Comparison of ENCODE assay signal across 17 cellular contexts in the genomic region with DNA sequence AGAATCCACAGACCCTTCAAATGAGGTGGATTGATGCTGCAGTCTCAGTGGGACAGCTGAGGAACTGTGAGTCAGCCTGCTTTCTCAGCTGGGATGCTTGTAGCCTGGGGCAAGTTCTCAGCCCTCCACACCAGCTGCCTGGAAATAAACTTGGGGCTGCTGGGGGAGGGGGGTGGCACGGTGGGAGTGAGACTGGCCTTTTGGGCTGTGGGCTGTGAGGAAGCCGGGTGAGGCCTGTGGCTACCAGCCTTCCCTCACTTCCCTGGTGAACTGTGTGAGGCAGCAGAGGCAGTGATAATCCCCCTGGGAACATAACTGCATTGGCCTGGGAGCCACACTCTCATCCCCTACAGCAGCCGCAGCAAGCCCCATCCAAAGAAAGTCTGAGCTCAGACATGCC.
DNase-seq lines count a peak whose midpoint lies in the region; ATAC-seq lines count a peak whose summit lies in the region.
"Had no signal": no experiment of that assay in that cellular context is flagged by ENCODE, and none has a peak within 500 bp of the region (broad histone marks: within the 10 kb centered on the region; RNA-seq: fewer than 3 reads in every experiment).

No MANE protein-coding gene starts in this region.

- H3K79me2 ChIP-seq in Karpas-422 (ENCODE audit: low read length) = no peaks in the 10 kb centered on the region
- H3K79me2 ChIP-seq: parathyroid adenoma had no signal

- H3K4me1 ChIP-seq in BLaER1 treated with 17β-estradiol and CSF1 and Interleukin-3, amounts not matched to agents 10 nM and 100 nM = peaks cover 0 to 11% (median 8%) of the 10 kb centered on the region in 10 experiments; a peak in 13 of 20 replicates
- peaks cover 18% of the 10 kb centered on the region for H3K4me1 ChIP-seq in Karpas-422 (ENCODE audit: low read length)
- H3K4me1 ChIP-seq: parathyroid adenoma, Peyer's patch, spleen, upper lobe of left lung had no signal

- no peak for DNase-seq in Karpas-422
- peak; percentile 95 for DNase-seq in brain pericyte (ENCODE audit: low read depth, low spot score)
- DNase-seq in islet precursor cell = peak; percentile 98
- DNase-seq in cerebellum (ENCODE audit: low spot score) = no peak
- DNase-seq in GM19240 (ENCODE audit: insufficient read length, low spot score) = no peak
- DNase-seq: activated CD8-positive, alpha-beta T cell treated with anti-CD3 and anti-CD28 coated beads for 36 hours; COR-L47; NCI-H187 treated with DMSO at 0.1 percent for 48 hours; NCI-H524; Peyer's patch; spleen; stimulated activated naive CD4-positive, alpha-beta T cell had no signal

- H3K4me2 ChIP-seq in BLaER1 treated with 17β-estradiol and CSF1 and Interleukin-3, amounts not matched to agents 10 nM and 100 nM = peak overlapping the region in 7 of 11 experiments; percentile 7 to 54 (median 25); a peak in 10 of 22 replicates
- no peak overlapping the region for H3K4me2 ChIP-seq in Karpas-422 (ENCODE audit: low read depth, low read length, poor library complexity, severe bottlenecking)

- ATAC-seq in HG02759 (IDR thresholded peaks at IDR 0.05; ENCODE audit: unreplicated experiment) (no peak), GM21825 (IDR thresholded peaks at IDR 0.05; ENCODE audit: unreplicated experiment) (no peak)
- ATAC-seq: activated CD8-positive, alpha-beta T cell treated with anti-CD3 and anti-CD28 coated beads for 36 hours had no signal

- no peaks in the 10 kb centered on the region for H4K20me1 ChIP-seq in BLaER1 treated with 17β-estradiol and CSF1 and Interleukin-3, amounts not matched to agents 10 nM and 100 nM
- no peaks in the 10 kb centered on the region for H4K20me1 ChIP-seq in Karpas-422 (ENCODE audit: insufficient read depth, low read depth, low read length)

- H3K9me3 ChIP-seq in BLaER1 treated with 17β-estradiol and CSF1 and Interleukin-3, amounts not matched to agents 10 nM and 100 nM (replicated peaks in 1 of 11) = peaks cover 8 to 29% (median 12%) of the 10 kb centered on the region in 11 experiments; a peak in 17 of 22 replicates
- peaks cover 41% of the 10 kb centered on the region for H3K9me3 ChIP-seq in Karpas-422 (ENCODE audit: low read length)
- H3K9me3 ChIP-seq: Peyer's patch, upper lobe of left lung had no signal

- H3K36me3 ChIP-seq in BLaER1 treated with 17β-estradiol and CSF1 and Interleukin-3, amounts not matched to agents 10 nM and 100 nM = no peaks in the 10 kb centered on the region
- H3K36me3 ChIP-seq in Karpas-422 (ENCODE audit: insufficient read depth, low read length) = peaks cover 35% of the 10 kb centered on the region
- H3K36me3 ChIP-seq: Peyer's patch, spleen, upper lobe of left lung had no signal

- no peaks in the 10 kb centered on the region for H3K27me3 ChIP-seq in BLaER1 treated with 17β-estradiol and CSF1 and Interleukin-3, amounts not matched to agents 10 nM and 100 nM
- H3K27me3 ChIP-seq in Karpas-422 (ENCODE audit: low read length) = no peaks in the 10 kb centered on the region
- H3K27me3 ChIP-seq: Peyer's patch, spleen, upper lobe of left lung had no signal

- peak overlapping the region; percentile 78 for H2AFZ ChIP-seq in Karpas-422 (ENCODE audit: low read length)
- H2AFZ ChIP-seq: parathyroid adenoma had no signal

- H3K27ac ChIP-seq in BLaER1 treated with 17β-estradiol and CSF1 and Interleukin-3, amounts not matched to agents 10 nM and 100 nM = no peak overlapping the region
- peak overlapping the region; percentile 5; the same call in 1 of the 2 replicates for H3K27ac ChIP-seq in Karpas-422 (ENCODE audit: low read length)
- H3K27ac ChIP-seq: parathyroid adenoma, Peyer's patch, spleen, upper lobe of left lung had no signal

- H3K4me3 ChIP-seq in BLaER1 treated with 17β-estradiol and CSF1 and Interleukin-3, amounts not matched to agents 10 nM and 100 nM = no peak overlapping the region
- H3K4me3 ChIP-seq in Karpas-422 (ENCODE audit: low read length) = peak overlapping the region; percentile 5; the same call in 1 of the 2 replicates
- H3K4me3 ChIP-seq: Peyer's patch, spleen, upper lobe of left lung had no signal

- H3K9me2 ChIP-seq in Karpas-422 (replicated peaks; ENCODE audit: insufficient read depth, low read length) = no peaks in the 10 kb centered on the region

- no peak overlapping the region for H3K9ac ChIP-seq in BLaER1 treated with 17β-estradiol and CSF1 and Interleukin-3, amounts not matched to agents 10 nM and 100 nM
- H3K9ac ChIP-seq in Karpas-422 (ENCODE audit: low read length) = no peak overlapping the region
- H3K9ac ChIP-seq: parathyroid adenoma had no signal

Comparison
In these comparisons a context has a peak if more than half of its experiments do, and no peak if none do; other contexts are left out.
1. DNase-seq: peak in brain pericyte (single experiment) and islet precursor cell (single experiment); none in Karpas-422 (single experiment), cerebellum (single experiment) and GM19240 (single experiment).